Comparison of ENCODE assay signal across 8 cellular contexts in genomic region chr21:45590726-45591618, GRCh38.
A peak's percentile ranks its signal among the peaks of the same experiment; 100 is the strongest.
DNase-seq lines count a peak whose midpoint lies in the region; ATAC-seq and TF ChIP-seq lines count a peak whose summit lies in the region.

No MANE protein-coding gene starts in this region.

- peaks cover 17% of the 10 kb centered on the region for H3K4me1 Mint-ChIP-seq in stimulated activated effector memory CD8-positive, alpha-beta T cell treated with anti-CD3 and anti-CD28 coated beads, Interleukin-12 subunit alpha, Interleukin-12 subunit beta, amount 100 ng/mL, for 72 hours

- peaks cover 13% of the 10 kb centered on the region for H3K9me3 Mint-ChIP-seq in stimulated activated effector memory CD8-positive, alpha-beta T cell treated with anti-CD3 and anti-CD28 coated beads, Interleukin-12 subunit alpha, Interleukin-12 subunit beta, amount 100 ng/mL, for 72 hours

- H3K36me3 Mint-ChIP-seq in stimulated activated effector memory CD8-positive, alpha-beta T cell treated with anti-CD3 and anti-CD28 coated beads, Interleukin-12 subunit alpha, Interleukin-12 subunit beta, amount 100 ng/mL, for 72 hours = no peaks in the 10 kb centered on the region

- peaks cover 19% of the 10 kb centered on the region for H3K4me1 ChIP-seq in KMS-11 (ENCODE audit: low read depth, poor library complexity, severe bottlenecking)

- ATAC-seq in stimulated activated effector memory CD8-positive, alpha-beta T cell treated with anti-CD3 and anti-CD28 coated beads, Interleukin-12 subunit alpha, Interleukin-12 subunit beta, amount 100 ng/mL, for 72 hours = peak; percentile 64
- no peak for ATAC-seq in GM21360 (IDR thresholded peaks at IDR 0.05; ENCODE audit: unreplicated experiment)
- no peak for ATAC-seq in GM18517 (IDR thresholded peaks at IDR 0.05; ENCODE audit: unreplicated experiment)

- H3K4me2 ChIP-seq in KMS-11 = peak overlapping the region; percentile 68

- H3K36me3 ChIP-seq in GM06990 (ENCODE audit: control insufficient read depth, insufficient read depth, low read length) = no peaks in the 10 kb centered on the region
- H3K36me3 ChIP-seq in KMS-11 (ENCODE audit: insufficient read depth) = no peaks in the 10 kb centered on the region

- H3K27ac ChIP-seq in KMS-11 = no peak overlapping the region

- H3K27me3 ChIP-seq in GM06990 (replicated peaks; ENCODE audit: control insufficient read depth, insufficient read depth, low read length) = no peaks in the 10 kb centered on the region
- peaks cover 38% of the 10 kb centered on the region for H3K27me3 ChIP-seq in KMS-11 (ENCODE audit: insufficient read depth, low read depth)

- H3K4me3 ChIP-seq in GM06990 (replicated peaks; ENCODE audit: low read depth, low read length) (peak overlapping the region; percentile 41), KMS-11 (IDR thresholded peaks at IDR 0.05; ENCODE audit: insufficient read depth, low read depth, low read length) (no peak overlapping the region)

- H3K79me2 ChIP-seq in KMS-11 (ENCODE audit: insufficient read depth, low read depth) = no peaks in the 10 kb centered on the region

- H2AFZ ChIP-seq in KMS-11 (ENCODE audit: low read depth) = peak overlapping the region; percentile 57; the same call in 1 of the 2 replicates

- TF ChIP-seq CTCF in GM06990 (IDR thresholded peaks at IDR 0.05; ENCODE audit: insufficient read depth, low read length, poor library complexity, severe bottlenecking) = no peak
- TF ChIP-seq CTCF in KMS-11 (conservative IDR thresholded peaks at IDR 0.05; ENCODE audit: low read depth, low read length) = no peak

- no peaks in the 10 kb centered on the region for H4K20me1 ChIP-seq in KMS-11 (ENCODE audit: insufficient read depth)

- H3K9ac ChIP-seq in KMS-11 = no peak overlapping the region

- no peak overlapping the region for H3K27ac Mint-ChIP-seq in stimulated activated effector memory CD8-positive, alpha-beta T cell treated with anti-CD3 and anti-CD28 coated beads, Interleukin-12 subunit alpha, Interleukin-12 subunit beta, amount 100 ng/mL, for 72 hours

- DNase-seq in GM06990 (ENCODE audit: extremely low read depth, insufficient read length) = peak; percentile 64
- peak; percentile 86 for DNase-seq in activated effector memory CD4-positive, alpha-beta T cell treated with anti-CD3 and anti-CD28 coated beads, Interleukin-2, amount 50 U/mL, for 16 hours
- DNase-seq in left kidney (ENCODE audit: low read depth, low spot score) = peak; percentile 58
- DNase-seq in stimulated activated effector memory CD8-positive, alpha-beta T cell treated with anti-CD3 and anti-CD28 coated beads, Interleukin-12 subunit alpha, Interleukin-12 subunit beta, amount 100 ng/mL, for 72 hours (ENCODE audit: low spot score in 2 of 2) = peak; percentile 65 to 82
- DNase-seq in AG08396 (ENCODE audit: low spot score) = no peak

- H3K4me3 Mint-ChIP-seq in stimulated activated effector memory CD8-positive, alpha-beta T cell treated with anti-CD3 and anti-CD28 coated beads, Interleukin-12 subunit alpha, Interleukin-12 subunit beta, amount 100 ng/mL, for 72 hours = no peak overlapping the region
